ENCODE assay signal across 11 cellular contexts in the genomic region with DNA sequence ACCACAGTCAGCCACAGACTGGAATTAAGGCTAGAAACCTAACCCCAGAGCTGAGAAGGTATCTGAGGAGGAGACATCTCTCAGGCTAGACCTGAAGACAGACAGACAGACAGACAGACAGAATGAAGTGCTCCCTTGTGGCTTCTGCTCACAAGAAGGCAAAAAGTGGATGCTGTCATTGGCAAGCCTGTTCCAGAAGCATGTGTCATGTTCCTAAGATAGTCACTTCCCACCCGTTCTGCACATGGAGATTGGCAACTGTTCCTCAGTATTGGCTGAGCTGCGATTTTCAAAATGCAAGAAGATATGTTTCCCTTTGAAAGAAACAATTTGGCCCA.
DNase-seq lines count a peak whose midpoint lies in the region; FAIRE-seq and TF ChIP-seq lines count a peak whose summit lies in the region.
"Had no signal": no experiment of that assay in that cellular context is flagged by ENCODE, and none has a peak within 500 bp of the region (broad histone marks: within the 10 kb centered on the region; RNA-seq: fewer than 3 reads in every experiment).

No MANE protein-coding gene starts in this region.

- FAIRE-seq in GM12891 (lab: Jason Lieb, UNC): no peak
- FAIRE-seq: pancreas had no signal

- TF ChIP-seq POLR2A in GM12891 (IDR thresholded peaks at IDR 0.05; ENCODE audit: low read depth, low read length): no peak

- peak; percentile 76 for DNase-seq in AG20443 (ENCODE audit: low spot score)
- peak; percentile 70 for DNase-seq in RPMI7951 (ENCODE audit: low read depth)
- peak; percentile 87 for DNase-seq in fibroblast of gingiva (ENCODE audit: low read depth)
- DNase-seq in myocyte (ENCODE audit: low read depth): peak; percentile 90
- DNase-seq in NCI-H128 (lab: John Stamatoyannopoulos, UW; ENCODE audit: unreplicated experiment): no peak
- DNase-seq in activated gamma-delta T cell (lab: John Stamatoyannopoulos, UW): no peak
- no peak for DNase-seq in NCI-H1105 (lab: John Stamatoyannopoulos, UW)
- no peak for DNase-seq in GM12891 (ENCODE audit: insufficient read length, low spot score)
- DNase-seq: GF-D8, NCI-H226 had no signal

TF ChIP-seq in GM12891, 5 proteins besides CTCF, POLR2A, EP300 and RAD21:
- no peak for TF ChIP-seq POU2F2 (IDR thresholded peaks at IDR 0.05; ENCODE audit: low read depth, low read length)
- TF ChIP-seq SPI1 (IDR thresholded peaks at IDR 0.05; ENCODE audit: low read depth, low read length): no peak
- TF ChIP-seq TAF1 (IDR thresholded peaks at IDR 0.05; ENCODE audit: low read depth, low read length): no peak
- TF ChIP-seq POLR2AphosphoS5 (IDR thresholded peaks at IDR 0.05; ENCODE audit: low read depth, low read length): no peak
- TF ChIP-seq PAX5 (IDR thresholded peaks at IDR 0.05; ENCODE audit: insufficient read depth, low read length, severe bottlenecking): no peak

Comparison
In these comparisons a context has a peak if more than half of its experiments do, and no peak if none do; other contexts are left out.
1. DNase-seq: peak in AG20443 (single experiment), RPMI7951 (single experiment), fibroblast of gingiva (single experiment) and myocyte (single experiment); none in NCI-H128 (single experiment), activated gamma-delta T cell (single experiment), NCI-H1105 (single experiment) and GM12891 (single experiment).